Comparison of ENCODE assay signal across 8 cellular contexts in genomic region chr19:42396542-42397314, GRCh38. TPM values are rescaled to one million over a fixed set of nuclear protein-coding genes. Genes with fewer than 3 reads are reported as not detected.
DNase-seq lines count a peak whose midpoint lies in the region; ATAC-seq, FAIRE-seq and TF ChIP-seq lines count a peak whose summit lies in the region.

No MANE protein-coding gene starts in this region.

- H3K9me3 Mint-ChIP-seq in T-cell (no peaks in the 10 kb centered on the region), type B pancreatic cell (no peaks in the 10 kb centered on the region)

- FAIRE-seq in GM12891 (lab: Jason Lieb, UNC), result peak; percentile 99

- no peaks in the 10 kb centered on the region for H3K36me3 ChIP-seq in heart right ventricle

- POLR2A ChIA-PET in T-cell (lab: Charles Lee), result interaction anchor here (0.6 kb wide), 2 partner anchors 111 to 1795 kb away, joined by 3 read pairs; no protein-coding TSS in a partner anchor

- CTCF ChIA-PET in T-cell (lab: Charles Lee), result interaction anchor here (0.6 to 1.2 kb wide), 5 partner anchors 12 to 42 kb away, joined by 3 to 5 read pairs (median 3); no protein-coding TSS in a partner anchor

- 1 to 2% methylated on average over 42 of the region's 42 CpGs for WGBS in heart right ventricle, 2 donors

- H3K4me1 Mint-ChIP-seq in T-cell (peaks cover 33 to 44% (median 40%) of the 10 kb centered on the region in 3 donors), type B pancreatic cell (ENCODE audit: unreplicated experiment) (peaks cover 26% of the 10 kb centered on the region)

- TF ChIP-seq CTCF in heart right ventricle (IDR thresholded peaks at IDR 0.05), result no peak
- no peak for TF ChIP-seq CTCF in type B pancreatic cell (conservative IDR thresholded peaks at IDR 0.05)

- H3K27me3 ChIP-seq in heart right ventricle, result peaks cover 0 to 2% (median 0%) of the 10 kb centered on the region in 7 donors

- peaks cover 4 to 6% of the 10 kb centered on the region in 2 donors for H3K27me3 Mint-ChIP-seq in T-cell
- H3K27me3 Mint-ChIP-seq in type B pancreatic cell, result peaks cover 15% of the 10 kb centered on the region

- peak; percentile 84 for TF ChIP-seq POLR2A in GM12891 (IDR thresholded peaks at IDR 0.05; ENCODE audit: low read depth, low read length)

- DNase-seq in GM12891 (ENCODE audit: insufficient read length, low spot score) (peak; percentile 100), NCI-H146 (lab: John Stamatoyannopoulos, UW) (peak; percentile 99), T-cell (peak; percentile 79 to 95 (median 86)), amniotic stem cell (lab: John Stamatoyannopoulos, UW) (peak; percentile 95), heart right ventricle (peak; percentile 98 to 99), pons (ENCODE audit: low spot score) (peak; percentile 98), type B pancreatic cell (ENCODE audit: extremely low spot score, unreplicated experiment) (peak; percentile 99)

- peak overlapping the region; percentile 41 to 71 (median 60) for H3K4me3 ChIP-seq in heart right ventricle

- H3K27ac ChIP-seq in heart right ventricle, result peak overlapping the region in 9 of 10 donors; percentile 75 to 86 (median 80)

- intact Hi-C loops in heart right ventricle (cut with DNase I), result loop anchor here in 3 of 10 donors (1.0 to 5.0 kb wide), 2 partner anchors 41 to 71 kb away; partner anchors contain the start of gene MEGF8 (in 1 of the 3)

- H3K4me3 Mint-ChIP-seq in T-cell, result peak overlapping the region; percentile 87 to 93 (median 88)
- H3K4me3 Mint-ChIP-seq in type B pancreatic cell, result peak overlapping the region; percentile 98

- H3K36me3 Mint-ChIP-seq in T-cell, result no peaks in the 10 kb centered on the region
- H3K36me3 Mint-ChIP-seq in type B pancreatic cell, result peaks cover 3% of the 10 kb centered on the region

- ATAC-seq in HG02840 (IDR thresholded peaks at IDR 0.05; ENCODE audit: low FRiP score, unreplicated experiment) (peak; percentile 96), T-cell (replicated peaks in 1 of 4) (peak; percentile 91 to 93 (median 92)), heart right ventricle (peak; percentile 95 to 98 (median 97))

- peak overlapping the region; percentile 90 to 92 for H3K27ac Mint-ChIP-seq in T-cell
- H3K27ac Mint-ChIP-seq in type B pancreatic cell, result peak overlapping the region; percentile 98

- H3K4me1 ChIP-seq in heart right ventricle, result peaks cover 8 to 33% (median 27%) of the 10 kb centered on the region in 9 donors

- H3K9me3 ChIP-seq in heart right ventricle, result no peaks in the 10 kb centered on the region

TF ChIP-seq in GM12891, 5 proteins besides CTCF, POLR2A, EP300 and RAD21:
- peak; percentile 84 for TF ChIP-seq POLR2AphosphoS5 (IDR thresholded peaks at IDR 0.05; ENCODE audit: low read depth, low read length)
- TF ChIP-seq TAF1 (IDR thresholded peaks at IDR 0.05; ENCODE audit: low read depth, low read length), result peak; percentile 49; the same call in 1 of the 2 replicates
- TF ChIP-seq POU2F2 (IDR thresholded peaks at IDR 0.05; ENCODE audit: low read depth, low read length), result peak; percentile 44; the same call in 1 of the 2 replicates
- TF ChIP-seq SPI1 (IDR thresholded peaks at IDR 0.05; ENCODE audit: low read depth, low read length), result no peak
- TF ChIP-seq PAX5 (IDR thresholded peaks at IDR 0.05; ENCODE audit: insufficient read depth, low read length, severe bottlenecking), result no peak

RNA-seq across cellular contexts. Expression of gene CNFN, which starts 6.6 kb away (rescaled TPM):
- not detected for polyA plus RNA-seq in GM12891 (2012; ENCODE audit: low read depth, missing spikeins)
- total RNA-seq in T-cell (1 to 10 TPM in 1 of 5 donors, not detected in 4; 1.1 TPM), heart right ventricle (1 to 10 TPM in 1 of 10 donors, under 1 TPM in 4, not detected in 5; 0.51 to 1.3 (median 0.81) TPM), type B pancreatic cell (ENCODE audit: low replicate concordance) (3.3 and 5.6 TPM in 2 replicates)
- 1 to 10 TPM; 1.6 to 7.2 TPM for polyA plus RNA-seq in heart right ventricle

RNA-seq across cellular contexts. Expression of gene LIPE, which starts 30.5 kb away (rescaled TPM):
- polyA plus RNA-seq in GM12891 (2012; ENCODE audit: low read depth, missing spikeins), result 6.7 TPM
- total RNA-seq in T-cell (10 to 100 TPM; 16.2 to 44.4 (median 34.8) TPM), heart right ventricle (100 to 1,000 TPM in 1 of 10 donors, 10 to 100 TPM in 9; 39.4 to 109 (median 53.8) TPM), type B pancreatic cell (ENCODE audit: low replicate concordance) (6.9 and 17.9 TPM in 2 replicates)
- polyA plus RNA-seq in heart right ventricle, result 10 to 100 TPM; 60.6 to 80.7 TPM

RNA-seq across cellular contexts. Expression of gene CXCL17, which starts 46.0 kb away (rescaled TPM):
- not detected for polyA plus RNA-seq in GM12891 (2012; ENCODE audit: low read depth, missing spikeins)
- not detected for total RNA-seq in T-cell
- total RNA-seq in heart right ventricle, result not detected
- under 1 TPM in 1 of 2 donors, not detected in 1; 0.03 TPM for polyA plus RNA-seq in heart right ventricle
- total RNA-seq in type B pancreatic cell (ENCODE audit: low replicate concordance), result 1.0 and 3.2 TPM in 2 replicates

Comparison
In these comparisons a context has a peak if more than half of its experiments do, and no peak if none do; other contexts are left out.
1. Peak in every context shown above with its lines: DNase-seq, ATAC-seq, H3K4me3 ChIP-seq and H3K27ac ChIP-seq.